In genomic region chr3:12861611-12862010, GRCh38 we compare ENCODE assay signal across 1 cellular context.
TF ChIP-seq lines count a peak whose summit lies in the region.

No MANE protein-coding gene starts in this region.

TF ChIP-seq in K562, 482 proteins besides CTCF, POLR2A, EP300 and RAD21 (continued from another document):
- TF ChIP-seq, protein P1, sequence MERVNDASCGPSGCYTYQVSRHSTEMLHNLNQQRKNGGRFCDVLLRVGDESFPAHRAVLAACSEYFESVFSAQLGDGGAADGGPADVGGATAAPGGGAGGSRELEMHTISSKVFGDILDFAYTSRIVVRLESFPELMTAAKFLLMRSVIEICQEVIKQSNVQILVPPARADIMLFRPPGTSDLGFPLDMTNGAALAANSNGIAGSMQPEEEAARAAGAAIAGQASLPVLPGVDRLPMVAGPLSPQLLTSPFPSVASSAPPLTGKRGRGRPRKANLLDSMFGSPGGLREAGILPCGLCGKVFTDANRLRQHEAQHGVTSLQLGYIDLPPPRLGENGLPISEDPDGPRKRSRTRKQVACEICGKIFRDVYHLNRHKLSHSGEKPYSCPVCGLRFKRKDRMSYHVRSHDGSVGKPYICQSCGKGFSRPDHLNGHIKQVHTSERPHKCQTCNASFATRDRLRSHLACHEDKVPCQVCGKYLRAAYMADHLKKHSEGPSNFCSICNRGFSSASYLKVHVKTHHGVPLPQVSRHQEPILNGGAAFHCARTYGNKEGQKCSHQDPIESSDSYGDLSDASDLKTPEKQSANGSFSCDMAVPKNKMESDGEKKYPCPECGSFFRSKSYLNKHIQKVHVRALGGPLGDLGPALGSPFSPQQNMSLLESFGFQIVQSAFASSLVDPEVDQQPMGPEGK (CRISPR knock-in tag; IDR thresholded peaks at IDR 0.05; ENCODE audit: borderline replicate concordance), result no peak
- no peak for TF ChIP-seq ZBTB8A (IDR thresholded peaks at IDR 0.05; ENCODE audit: partially characterized antibody)
- TF ChIP-seq RBM17 (IDR thresholded peaks at IDR 0.05; ENCODE audit: borderline replicate concordance, low read depth, low read length), result no peak
- TF ChIP-seq NR4A1 (CRISPR knock-in tag; IDR thresholded peaks at IDR 0.05), result no peak
- TF ChIP-seq NR4A1 (tag; IDR thresholded peaks at IDR 0.05), result 0 out of 2 replicates have a peak, but pooled peaks have one; percentile 42
- no peak for TF ChIP-seq ZNF311 (CRISPR knock-in tag; IDR thresholded peaks at IDR 0.05)
- TF ChIP-seq NCOA2 (IDR thresholded peaks at IDR 0.05; ENCODE audit: partially characterized antibody in 2 of 2), result no peak
- TF ChIP-seq CSDE1 (IDR thresholded peaks at IDR 0.05), result no peak
- TF ChIP-seq ZBTB33 (CRISPR knock-in tag; IDR thresholded peaks at IDR 0.05), result no peak
- TF ChIP-seq GABPA (tag; conservative IDR thresholded peaks at IDR 0.05; ENCODE audit: low read depth), result peak; percentile 53
- no peak for TF ChIP-seq ZNF133 (CRISPR knock-in tag; IDR thresholded peaks at IDR 0.05)
- TF ChIP-seq GTF2A2 (tag; IDR thresholded peaks at IDR 0.05), result no peak
- no peak for TF ChIP-seq RBM22 (IDR thresholded peaks at IDR 0.05; ENCODE audit: low read depth, low read length, poor library complexity, severe bottlenecking)
- TF ChIP-seq ZNF785 (CRISPR knock-in tag; IDR thresholded peaks at IDR 0.05), result no peak
- no peak for TF ChIP-seq ZNF146 (CRISPR knock-in tag; IDR thresholded peaks at IDR 0.05; ENCODE audit: unreplicated experiment)
- no peak for TF ChIP-seq CREM (IDR thresholded peaks at IDR 0.05; ENCODE audit: low read depth)
